In genomic region chr3:172519740-172520139, GRCh38 we compare ENCODE assay signal across 11 cellular contexts. TPM values are rescaled to one million over a fixed set of nuclear protein-coding genes. Genes with fewer than 3 reads are reported as not detected.
A peak's percentile ranks its signal among the peaks of the same experiment; 100 is the strongest.
DNase-seq lines count a peak whose midpoint lies in the region; ATAC-seq and TF ChIP-seq lines count a peak whose summit lies in the region.
"Had no signal": no experiment of that assay in that cellular context is flagged by ENCODE, and none has a peak within 500 bp of the region (broad histone marks: within the 10 kb centered on the region; RNA-seq: fewer than 3 reads in every experiment).

No MANE protein-coding gene starts in this region.

- no peak for TF ChIP-seq POLR2A in esophagus muscularis mucosa (IDR thresholded peaks at IDR 0.05; ENCODE audit: low read depth)

- H3K27me3 ChIP-seq in esophagus muscularis mucosa (no peaks in the 10 kb centered on the region), smooth muscle cell (ENCODE audit: low read depth) (no peaks in the 10 kb centered on the region)

- no peak for ATAC-seq in activated CD8-positive, alpha-beta memory T cell treated with anti-CD3 and anti-CD28 coated beads, Interleukin-2, amount 10 ng/mL, durations not matched to agents 7 days and 5 days
- no peak for ATAC-seq in activated B cell treated with CpG ODN at 0.5 μM for 24 hours (ENCODE audit: low read depth)
- no peak for ATAC-seq in GM18517 (IDR thresholded peaks at IDR 0.05; ENCODE audit: unreplicated experiment)
- ATAC-seq: sciatic nerve had no signal

- peak overlapping the region; percentile 64 for H3K9ac ChIP-seq in smooth muscle cell (ENCODE audit: low read depth)
- H3K9ac ChIP-seq: SK-N-SH had no signal

- H3K4me2 ChIP-seq in smooth muscle cell: peak overlapping the region; percentile 62
- H3K4me2 ChIP-seq: SK-N-SH had no signal

- peak overlapping the region; percentile 98 for H3K27ac Mint-ChIP-seq in activated CD8-positive, alpha-beta memory T cell treated with anti-CD3 and anti-CD28 coated beads, Interleukin-2, amount 10 ng/mL, durations not matched to agents 7 days and 5 days
- peak overlapping the region; percentile 67 for H3K27ac Mint-ChIP-seq in activated B cell treated with CpG ODN at 0.5 μM for 24 hours

- peaks cover 31 to 68% (median 56%) of the 10 kb centered on the region in 4 donors for H3K4me1 ChIP-seq in esophagus muscularis mucosa
- H3K4me1 ChIP-seq in smooth muscle cell (ENCODE audit: low read depth): peaks cover 4% of the 10 kb centered on the region

- TF ChIP-seq EP300 in esophagus muscularis mucosa (IDR thresholded peaks at IDR 0.05): no peak

- H3K79me2 ChIP-seq in smooth muscle cell (ENCODE audit: low read depth): no peaks in the 10 kb centered on the region

- 88% methylated on average over 5 of the region's 5 CpGs for WGBS in esophagus muscularis mucosa
- WGBS in smooth muscle cell (ENCODE audit: low lambda C conversion rate): 83% methylated on average over 5 of the region's 5 CpGs

- intact Hi-C loops in activated B cell treated with CpG ODN at 0.5 μM for 24 hours (cut with micrococcal nuclease): no loop called here
- intact Hi-C loops in esophagus muscularis mucosa (cut with DNase I): no loop called here

- H3K27ac ChIP-seq in esophagus muscularis mucosa (replicated peaks in 1 of 4): peak overlapping the region in 2 of 4 donors; percentile 15 to 25
- H3K27ac ChIP-seq in smooth muscle cell (ENCODE audit: low read depth): peak overlapping the region; percentile 90

- H3K4me3 ChIP-seq in esophagus muscularis mucosa (peak overlapping the region; percentile 8 to 70 (median 54)), smooth muscle cell (no peak overlapping the region)

- POLR2A ChIA-PET in activated B cell treated with CpG ODN at 0.5 μM for 24 hours (lab: Charles Lee): no interaction called here

- H3K36me3 Mint-ChIP-seq in activated CD8-positive, alpha-beta memory T cell treated with anti-CD3 and anti-CD28 coated beads, Interleukin-2, amount 10 ng/mL, durations not matched to agents 7 days and 5 days: peaks cover 80% of the 10 kb centered on the region
- H3K36me3 Mint-ChIP-seq in activated B cell treated with CpG ODN at 0.5 μM for 24 hours (ENCODE audit: low read depth): peaks cover 27% of the 10 kb centered on the region

- no peaks in the 10 kb centered on the region for H4K20me1 ChIP-seq in smooth muscle cell (ENCODE audit: low read depth)

- CTCF ChIA-PET in activated CD8-positive, alpha-beta memory T cell treated with anti-CD3 and anti-CD28 coated beads, Interleukin-2, amount 10 ng/mL, durations not matched to agents 7 days and 5 days (lab: Charles Lee): interaction anchor here (0.8 to 9.1 kb wide), 6 partner anchors 11 to 106 kb away, joined by 4 to 146 read pairs (median 4); no protein-coding TSS in a partner anchor
- CTCF ChIA-PET in activated B cell treated with CpG ODN at 0.5 μM for 24 hours (lab: Charles Lee): interaction anchor here (1.0 to 2.0 kb wide), 2 partner anchors 76 to 80 kb away, joined by 4 to 9 read pairs; no protein-coding TSS in a partner anchor

- TF ChIP-seq CTCF in activated B cell treated with CpG ODN at 0.5 μM for 24 hours (IDR thresholded peaks at IDR 0.05) (no peak), esophagus muscularis mucosa (IDR thresholded peaks at IDR 0.05) (no peak), smooth muscle cell (IDR thresholded peaks at IDR 0.05; ENCODE audit: borderline replicate concordance, insufficient read depth, poor library complexity, severe bottlenecking) (no peak)

- H3K27me3 Mint-ChIP-seq in activated CD8-positive, alpha-beta memory T cell treated with anti-CD3 and anti-CD28 coated beads, Interleukin-2, amount 10 ng/mL, durations not matched to agents 7 days and 5 days: no peaks in the 10 kb centered on the region
- H3K27me3 Mint-ChIP-seq in activated B cell treated with CpG ODN at 0.5 μM for 24 hours: no peaks in the 10 kb centered on the region

- H3K36me3 ChIP-seq in esophagus muscularis mucosa (peaks cover 0 to under 1% (median 0%) of the 10 kb centered on the region in 4 donors), smooth muscle cell (ENCODE audit: low read depth) (no peaks in the 10 kb centered on the region)

- H3K4me1 Mint-ChIP-seq in activated CD8-positive, alpha-beta memory T cell treated with anti-CD3 and anti-CD28 coated beads, Interleukin-2, amount 10 ng/mL, durations not matched to agents 7 days and 5 days: peaks cover 66% of the 10 kb centered on the region
- peaks cover 75% of the 10 kb centered on the region for H3K4me1 Mint-ChIP-seq in activated B cell treated with CpG ODN at 0.5 μM for 24 hours

- peaks cover 26% of the 10 kb centered on the region for H3F3A ChIP-seq in smooth muscle cell (ENCODE audit: low read depth)

- H3K4me3 Mint-ChIP-seq in activated CD8-positive, alpha-beta memory T cell treated with anti-CD3 and anti-CD28 coated beads, Interleukin-2, amount 10 ng/mL, durations not matched to agents 7 days and 5 days: peak overlapping the region; percentile 95
- H3K4me3 Mint-ChIP-seq in activated B cell treated with CpG ODN at 0.5 μM for 24 hours: no peak overlapping the region

- H2AFZ ChIP-seq in smooth muscle cell (ENCODE audit: low read depth): no peak overlapping the region

- DNase-seq in activated CD8-positive, alpha-beta memory T cell treated with anti-CD3 and anti-CD28 coated beads, Interleukin-2, amount 10 ng/mL, durations not matched to agents 7 days and 5 days: peak; percentile 52
- no peak for DNase-seq in activated CD8-positive, alpha-beta memory T cell treated with anti-CD3 and anti-CD28 coated beads, Interleukin-2, amount 50 U/mL, for 48 hours
- DNase-seq in activated B cell treated with CpG ODN at 0.5 μM for 24 hours: no peak
- no peak for DNase-seq in esophagus muscularis mucosa (ENCODE audit: extremely low spot score)
- DNase-seq in smooth muscle cell (lab: John Stamatoyannopoulos, UW; ENCODE audit: unreplicated experiment): no peak
- no peak for DNase-seq in activated gamma-delta T cell treated with Interleukin-2 at 50 U/mL for 16 hours
- no peak for DNase-seq in 8988T
- DNase-seq: caudate nucleus, SK-N-SH had no signal

- H3K9me3 Mint-ChIP-seq in activated CD8-positive, alpha-beta memory T cell treated with anti-CD3 and anti-CD28 coated beads, Interleukin-2, amount 10 ng/mL, durations not matched to agents 7 days and 5 days (ENCODE audit: low read depth): no peaks in the 10 kb centered on the region
- no peaks in the 10 kb centered on the region for H3K9me3 Mint-ChIP-seq in activated B cell treated with CpG ODN at 0.5 μM for 24 hours

- H3K9me3 ChIP-seq in esophagus muscularis mucosa: no peaks in the 10 kb centered on the region
- no peaks in the 10 kb centered on the region for H3K9me3 ChIP-seq in smooth muscle cell (replicated peaks; ENCODE audit: low read depth)
- H3K9me3 ChIP-seq: SK-N-SH had no signal

RNA-seq across cellular contexts. Expression of gene TNFSF10, which starts 3.5 kb away (rescaled TPM):
- 100 to 1,000 TPM; 144 to 256 TPM for total RNA-seq in activated CD8-positive, alpha-beta memory T cell treated with anti-CD3 and anti-CD28 coated beads, Interleukin-2, amount 10 ng/mL, durations not matched to agents 7 days and 5 days
- total RNA-seq in activated B cell treated with CpG ODN at 0.5 μM for 24 hours (7.2 and 7.4 TPM in 2 replicates), esophagus muscularis mucosa (10 to 100 TPM; 23.3 to 31.4 (median 27.7) TPM), smooth muscle cell (18.3 and 37.1 TPM in 2 replicates)
- polyA plus RNA-seq in smooth muscle cell: 16.4 and 22.4 TPM in 2 replicates
